Comparison of ENCODE assay signal across 1 cellular context in the genomic region with DNA sequence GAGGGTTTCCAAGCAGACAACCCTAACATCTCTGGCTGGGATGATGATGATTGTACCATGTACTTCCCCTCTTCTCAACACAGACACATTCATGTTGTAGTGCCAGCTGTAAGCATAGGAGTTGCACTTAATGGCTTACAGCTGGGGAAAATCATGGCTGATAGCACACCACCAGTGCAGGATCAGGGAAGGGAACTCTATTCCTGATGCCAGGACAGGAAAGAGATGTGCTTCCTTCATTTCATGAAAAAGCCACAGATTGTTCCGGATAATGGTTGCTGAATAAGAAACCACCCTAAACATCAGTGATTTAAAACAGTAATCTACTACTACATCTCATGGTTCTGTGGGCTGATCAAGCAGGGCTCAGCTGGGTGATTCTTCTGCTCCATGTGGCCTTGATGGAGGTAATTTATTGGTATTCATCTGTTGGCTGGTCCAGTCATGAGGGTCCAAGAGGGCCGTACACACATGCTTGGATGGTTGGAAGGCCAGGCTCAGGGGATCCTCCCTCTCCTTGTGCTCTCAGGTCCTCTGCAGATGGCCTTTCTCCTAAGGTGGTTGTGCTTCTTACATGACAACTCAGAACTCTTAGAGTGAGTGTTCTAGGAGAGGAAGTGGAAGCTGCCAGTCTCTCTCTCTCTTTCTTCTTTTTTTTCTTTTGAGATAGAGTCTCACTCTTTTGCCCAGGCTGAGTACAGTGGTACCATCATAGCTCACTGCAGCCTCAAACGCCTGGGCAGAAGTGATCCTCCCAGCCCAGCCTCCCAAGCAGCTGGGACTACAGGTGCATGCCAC.
TF ChIP-seq lines count a peak whose summit lies in the region.

No MANE protein-coding gene starts in this region.

TF ChIP-seq in GM12878, 131 proteins besides CTCF, POLR2A, EP300 and RAD21:
- TF ChIP-seq POLR2AphosphoS5 (IDR thresholded peaks at IDR 0.05; ENCODE audit: low read length) (peak; percentile 64; the same call in 1 of the 2 replicates), CHD4 (IDR thresholded peaks at IDR 0.05) (no peak), ETV6 (conservative IDR thresholded peaks at IDR 0.05 in 1 of 2, IDR thresholded peaks at IDR 0.05 in 1 of 2; ENCODE audit: borderline replicate concordance in 1 of 2, low read depth in 1 of 2) (0 out of 4 replicates have a peak, but pooled peaks of 1 of the 2 experiments have one; percentile 5), SPI1 (IDR thresholded peaks at IDR 0.05; ENCODE audit: borderline replicate concordance, insufficient read depth, low read depth, low read length) (peak; percentile 61; the same call in 1 of the 2 replicates)
TF ChIP-seq in GM12878: peak in this region for 3.
